Comparison of ENCODE assay signal across 19 cellular contexts in genomic region chr13:98989469-98990235, GRCh38.
"Had no signal": no experiment of that assay in that cellular context is flagged by ENCODE, and none has a peak within 500 bp of the region (broad histone marks: within the 10 kb centered on the region; RNA-seq: fewer than 3 reads in every experiment).

No MANE protein-coding gene starts in this region.

- ATAC-seq: activated CD8-positive, alpha-beta memory T cell treated with anti-CD3 and anti-CD28 coated beads, Interleukin-2, amount 10 ng/mL, durations not matched to agents 7 days and 5 days; gastroesophageal sphincter; left ventricle myocardium superior; mucosa of descending colon had no signal

- H3K4me3 Mint-ChIP-seq: activated CD8-positive, alpha-beta memory T cell treated with anti-CD3 and anti-CD28 coated beads, Interleukin-2, amount 10 ng/mL, durations not matched to agents 7 days and 5 days; naive B cell had no signal

- H3K9me3 ChIP-seq: adrenal gland, gastroesophageal sphincter, heart left ventricle, mucosa of descending colon, prostate gland, right atrium auricular region, stomach had no signal

- H3K27ac ChIP-seq: adrenal gland, heart left ventricle, prostate gland, right atrium auricular region, stomach had no signal

- DNase-seq: activated CD4-positive, alpha-beta T cell treated with anti-CD3 and anti-CD28 coated beads, Interleukin-2, amount 50 U/mL, for 1 hour; activated CD4-positive, CD25-positive, alpha-beta regulatory T cell; activated CD8-positive, alpha-beta memory T cell treated with anti-CD3 and anti-CD28 coated beads, Interleukin-2, amount 10 ng/mL, durations not matched to agents 7 days and 5 days; adrenal gland; cerebellar nuclear complex; effector CD4-positive, alpha-beta T cell; heart left ventricle; kidney glomerular epithelial cell; left ventricle myocardium superior; mucosa of descending colon; naive B cell; stimulated activated CD4-positive, alpha-beta T cell treated with anti-CD3 and anti-CD28 coated beads, Interleukin-12 subunit alpha, Interleukin-12 subunit beta, amount 100 ng/mL, for 4 hours; stimulated activated CD4-positive, alpha-beta T cell treated with anti-CD3 and anti-CD28 coated beads, Interleukin-1b, Interleukin-23, amount 100 ng/mL, for 48 hours; stomach; T-helper 9 cell had no signal

- H3K36me3 Mint-ChIP-seq: type B pancreatic cell had no signal

- H3K27me3 ChIP-seq: adrenal gland, gastroesophageal sphincter, heart left ventricle, right atrium auricular region, stomach had no signal

- H3K36me3 ChIP-seq: adrenal gland, gastroesophageal sphincter, heart left ventricle, prostate gland, right atrium auricular region, stomach had no signal

- H3K4me1 ChIP-seq: adrenal gland, prostate gland had no signal

- H3K27ac Mint-ChIP-seq: activated CD8-positive, alpha-beta memory T cell treated with anti-CD3 and anti-CD28 coated beads, Interleukin-2, amount 10 ng/mL, durations not matched to agents 7 days and 5 days; naive B cell had no signal

- H3K27me3 Mint-ChIP-seq: activated CD8-positive, alpha-beta memory T cell treated with anti-CD3 and anti-CD28 coated beads, Interleukin-2, amount 10 ng/mL, durations not matched to agents 7 days and 5 days; type B pancreatic cell had no signal

- H3K4me3 ChIP-seq: adrenal gland, gastroesophageal sphincter, heart left ventricle, mucosa of descending colon, prostate gland, right atrium auricular region, stomach had no signal

- H3K9me3 Mint-ChIP-seq: naive B cell, type B pancreatic cell had no signal
